Comparison of ENCODE assay signal across 17 cellular contexts in genomic region chr18:77461062-77461693, GRCh38.
"Had no signal": no experiment of that assay in that cellular context is flagged by ENCODE, and none has a peak within 500 bp of the region (broad histone marks: within the 10 kb centered on the region; RNA-seq: fewer than 3 reads in every experiment).

No MANE protein-coding gene starts in this region.

- H3K27me3 Mint-ChIP-seq: dendritic cell treated with granulocyte-macrophage colony-stimulating factor and Interleukin-4, amounts not matched to agents 40 ng/mL and 50 ng/mL, for 4 days had no signal

- H3K4me1 Mint-ChIP-seq: stimulated activated naive B cell treated with anti-CD40 and anti-IgM and Interleukin-4, amounts not matched to agents 10 μg/mL and 1 μg/mL and 100 μg/mL, for 72 hours had no signal

- H3K27ac ChIP-seq: SJSA1 had no signal

- DNase-seq: activated CD4-positive, alpha-beta T cell treated with anti-CD3 and anti-CD28 coated beads, Interleukin-2, amount 50 U/mL, for 1 hour; activated CD8-positive, alpha-beta memory T cell treated with anti-CD3 and anti-CD28 coated beads for 24 hours; activated gamma-delta T cell treated with Interleukin-2 at 50 U/mL for 16 hours; cerebellar nuclear complex; effector memory CD4-positive, alpha-beta T cell; head of caudate nucleus; retina; stimulated activated CD4-positive, alpha-beta T cell treated with anti-CD3 and anti-CD28 coated beads, Interleukin-15, amount 100 ng/mL, for 24 hours; stimulated activated CD4-positive, alpha-beta T cell treated with anti-CD3 and anti-CD28 coated beads, Interleukin-4, amount 100 ng/mL, for 1 hour; stimulated activated naive B cell treated with anti-CD40 and anti-IgM and Interleukin-4, amounts not matched to agents 10 μg/mL and 1 μg/mL and 100 μg/mL, for 72 hours; trophoblast cell had no signal

- H3K9me3 ChIP-seq: SJSA1 had no signal

- H3K4me3 Mint-ChIP-seq: activated naive CD8-positive, alpha-beta T cell; dendritic cell treated with granulocyte-macrophage colony-stimulating factor and Interleukin-4, amounts not matched to agents 40 ng/mL and 50 ng/mL, for 4 days; stimulated activated naive B cell treated with anti-CD40 and anti-IgM and Interleukin-4, amounts not matched to agents 10 μg/mL and 1 μg/mL and 100 μg/mL, for 72 hours; T-helper 2 cell treated with Interferon-gamma antibody and Interleukin-4, amounts not matched to agents 5 μg/mL and 100 μg/mL, for 36 hours had no signal

- H3K27ac Mint-ChIP-seq: activated naive CD8-positive, alpha-beta T cell; dendritic cell treated with granulocyte-macrophage colony-stimulating factor and Interleukin-4, amounts not matched to agents 40 ng/mL and 50 ng/mL, for 4 days; stimulated activated naive B cell treated with anti-CD40 and anti-IgM and Interleukin-4, amounts not matched to agents 10 μg/mL and 1 μg/mL and 100 μg/mL, for 72 hours; T-helper 2 cell treated with Interferon-gamma antibody and Interleukin-4, amounts not matched to agents 5 μg/mL and 100 μg/mL, for 36 hours had no signal

- H3K4me1 ChIP-seq: SJSA1 had no signal

- H3K4me3 ChIP-seq: SJSA1 had no signal

- H3K9me3 Mint-ChIP-seq: dendritic cell treated with granulocyte-macrophage colony-stimulating factor and Interleukin-4, amounts not matched to agents 40 ng/mL and 50 ng/mL, for 4 days; stimulated activated naive B cell treated with anti-CD40 and anti-IgM and Interleukin-4, amounts not matched to agents 10 μg/mL and 1 μg/mL and 100 μg/mL, for 72 hours; T-helper 2 cell treated with Interferon-gamma antibody and Interleukin-4, amounts not matched to agents 5 μg/mL and 100 μg/mL, for 36 hours had no signal

- H3K36me3 Mint-ChIP-seq: activated naive CD8-positive, alpha-beta T cell; stimulated activated naive B cell treated with anti-CD40 and anti-IgM and Interleukin-4, amounts not matched to agents 10 μg/mL and 1 μg/mL and 100 μg/mL, for 72 hours had no signal

- ATAC-seq: activated CD4-positive, CD25-positive, alpha-beta regulatory T cell treated with anti-CD3 and anti-CD28 coated beads, Interleukin-2, amount 50 U/mL, for 24 hours; left lobe of liver; stimulated activated naive B cell treated with anti-CD40 and anti-IgM and Interleukin-4, amounts not matched to agents 10 μg/mL and 1 μg/mL and 100 μg/mL, for 72 hours had no signal

- H3K27me3 ChIP-seq: SJSA1 had no signal

- H3K36me3 ChIP-seq: SJSA1 had no signal
